9 cellular contexts compared by ENCODE assay signal in genomic region chr13:43785166-43785680, GRCh38. TPM values are rescaled to one million over a fixed set of nuclear protein-coding genes. Genes with fewer than 3 reads are reported as not detected.
A peak's percentile ranks its signal among the peaks of the same experiment; 100 is the strongest.
DNase-seq lines count a peak whose midpoint lies in the region; ATAC-seq and TF ChIP-seq lines count a peak whose summit lies in the region.
"Had no signal": no experiment of that assay in that cellular context is flagged by ENCODE, and none has a peak within 500 bp of the region (broad histone marks: within the 10 kb centered on the region; RNA-seq: fewer than 3 reads in every experiment).

No MANE protein-coding gene starts in this region.

- H3K4me1 ChIP-seq in neural progenitor cell (peaks cover 20% of the 10 kb centered on the region), foreskin keratinocyte (no peaks in the 10 kb centered on the region)

- peak overlapping the region; percentile 67 for H3K4me3 ChIP-seq in BJ (ENCODE audit: low read depth, low read length)
- H3K4me3 ChIP-seq in neural progenitor cell, result peak overlapping the region; percentile 64

- no peaks in the 10 kb centered on the region for H3K36me3 Mint-ChIP-seq in effector memory CD8-positive, alpha-beta T cell (ENCODE audit: insufficient read depth)
- H3K36me3 Mint-ChIP-seq in neural progenitor cell, result no peaks in the 10 kb centered on the region

- no peak for ATAC-seq in effector memory CD8-positive, alpha-beta T cell (replicated peaks)
- no peak for ATAC-seq in GM19397 (IDR thresholded peaks at IDR 0.05; ENCODE audit: unreplicated experiment)
- ATAC-seq in foreskin keratinocyte, result no peak

- TF ChIP-seq CTCF in BJ (IDR thresholded peaks at IDR 0.05; ENCODE audit: insufficient read depth, low read depth, low read length) (no peak), neural progenitor cell (IDR thresholded peaks at IDR 0.05) (no peak), foreskin keratinocyte (conservative IDR thresholded peaks at IDR 0.05) (no peak)

- H3K27me3 ChIP-seq in BJ (ENCODE audit: control insufficient read depth, insufficient read depth, low read length), result no peaks in the 10 kb centered on the region
- peaks cover 57% of the 10 kb centered on the region for H3K27me3 ChIP-seq in neural progenitor cell
- no peaks in the 10 kb centered on the region for H3K27me3 ChIP-seq in foreskin keratinocyte

- peaks cover 2 to 4% of the 10 kb centered on the region in 2 donors for H3K4me1 Mint-ChIP-seq in effector memory CD8-positive, alpha-beta T cell (ENCODE audit: low read depth in 2 of 2)
- peaks cover 28% of the 10 kb centered on the region for H3K4me1 Mint-ChIP-seq in neural progenitor cell

- peak overlapping the region; percentile 77 to 83 for H3K4me3 Mint-ChIP-seq in effector memory CD8-positive, alpha-beta T cell
- H3K4me3 Mint-ChIP-seq in neural progenitor cell, result peak overlapping the region; percentile 94

- CTCF ChIA-PET in BJ (lab: Yijun Ruan, JAX), result interaction anchor here (1.4 kb wide), 1 partner anchor 482 kb away, joined by 3 read pairs; no protein-coding TSS in a partner anchor

- no peak overlapping the region for H2AFZ ChIP-seq in neural progenitor cell (replicated peaks)

- peaks cover 32 to 47% of the 10 kb centered on the region in 2 donors for H3K27me3 Mint-ChIP-seq in effector memory CD8-positive, alpha-beta T cell
- peaks cover 6% of the 10 kb centered on the region for H3K27me3 Mint-ChIP-seq in neural progenitor cell (ENCODE audit: insufficient read depth, low read depth)

- H3F3A ChIP-seq in neural progenitor cell (ENCODE audit: low read depth), result peaks cover 32% of the 10 kb centered on the region

- POLR2A ChIA-PET in BJ (lab: Charles Lee), result no interaction called here

- H3K36me3 ChIP-seq in BJ (ENCODE audit: control insufficient read depth, insufficient read depth, low read length) (no peaks in the 10 kb centered on the region), neural progenitor cell (no peaks in the 10 kb centered on the region)

- H3K9me3 Mint-ChIP-seq in effector memory CD8-positive, alpha-beta T cell, result no peaks in the 10 kb centered on the region
- no peaks in the 10 kb centered on the region for H3K9me3 Mint-ChIP-seq in neural progenitor cell

- H3K79me2 ChIP-seq in neural progenitor cell (ENCODE audit: low read depth), result no peaks in the 10 kb centered on the region

- H3K27ac Mint-ChIP-seq in effector memory CD8-positive, alpha-beta T cell, result no peak overlapping the region
- no peak overlapping the region for H3K27ac Mint-ChIP-seq in neural progenitor cell

- DNase-seq in BJ (ENCODE audit: low read depth), result no peak
- DNase-seq in NCI-H128 (lab: John Stamatoyannopoulos, UW; ENCODE audit: unreplicated experiment), result peak; percentile 14
- DNase-seq in effector memory CD8-positive, alpha-beta T cell, result no peak
- DNase-seq in neural progenitor cell (ENCODE audit: low spot score), result peak; percentile 25
- DNase-seq in activated effector memory CD4-positive, alpha-beta T cell treated with Interleukin-2 at 50 U/mL for 16 hours, result no peak
- no peak for DNase-seq in foreskin keratinocyte
- DNase-seq in RPMI8226, result no peak
- DNase-seq: MV-4-11 had no signal

- no peaks in the 10 kb centered on the region for H3K9me3 ChIP-seq in neural progenitor cell (ENCODE audit: low read depth)

- no peak overlapping the region for H3K27ac ChIP-seq in neural progenitor cell
- no peak overlapping the region for H3K27ac ChIP-seq in foreskin keratinocyte

- H3K4me2 ChIP-seq in neural progenitor cell, result peak overlapping the region; percentile 93

- H4K20me1 ChIP-seq in neural progenitor cell (ENCODE audit: low read depth), result no peaks in the 10 kb centered on the region

- no peak overlapping the region for H3K9ac ChIP-seq in neural progenitor cell

RNA-seq across cellular contexts. Expression of gene ENOX1, which starts 1.5 kb away (rescaled TPM):
- polyA plus RNA-seq in BJ (2011; rRNA removed) (2.1 TPM in 2 replicates), foreskin keratinocyte (0.55 and 0.66 TPM in 2 replicates)
- 2.0 and 3.3 TPM in 2 replicates for polyA minus RNA-seq in BJ (2011; rRNA and poly(A)+ RNA removed)
- total RNA-seq in neural progenitor cell (ENCODE audit: low replicate concordance) (0.68 and 1.1 TPM in 2 replicates), foreskin keratinocyte (0.92 and 1.5 TPM in 2 replicates)

Comparison
In these comparisons a context has a peak if more than half of its experiments do, and no peak if none do; other contexts are left out.
1. DNase-seq: peak in NCI-H128 (single experiment) and neural progenitor cell (single experiment); none in BJ (single experiment), effector memory CD8-positive, alpha-beta T cell (0 of 3), activated effector memory CD4-positive, alpha-beta T cell treated with Interleukin-2 at 50 U/mL for 16 hours (single experiment), foreskin keratinocyte (0 of 2) and RPMI8226 (single experiment).